8 cellular contexts compared by ENCODE assay signal in genomic region chr12:51025182-51025747, GRCh38. TPM values are rescaled to one million over a fixed set of nuclear protein-coding genes. Genes with fewer than 3 reads are reported as not detected.
DNase-seq lines count a peak whose midpoint lies in the region; ATAC-seq, FAIRE-seq and TF ChIP-seq lines count a peak whose summit lies in the region.

No MANE protein-coding gene starts in this region.

- no peaks in the 10 kb centered on the region for H3K9me3 Mint-ChIP-seq in activated CD8-positive, alpha-beta memory T cell treated with anti-CD3 and anti-CD28 coated beads, Interleukin-2, amount 10 ng/mL, durations not matched to agents 7 days and 5 days (ENCODE audit: low read depth)
- H3K9me3 Mint-ChIP-seq in activated naive CD4-positive, alpha-beta T cell treated with anti-CD3 and anti-CD28 coated beads, Interleukin-2, amount 50 U/mL, for 72 hours = no peaks in the 10 kb centered on the region

- peaks cover 51% of the 10 kb centered on the region for H3K4me1 Mint-ChIP-seq in activated CD8-positive, alpha-beta memory T cell treated with anti-CD3 and anti-CD28 coated beads, Interleukin-2, amount 10 ng/mL, durations not matched to agents 7 days and 5 days

- no peak for FAIRE-seq in keratinocyte (lab: Jason Lieb, UNC)

- dilution Hi-C loops in keratinocyte (cut with MboI; ENCODE audit: extremely low pct_ligation_motif_present, low sequenced_read_pairs) = no loop called here

- H3K27ac Mint-ChIP-seq in activated CD8-positive, alpha-beta memory T cell treated with anti-CD3 and anti-CD28 coated beads, Interleukin-2, amount 10 ng/mL, durations not matched to agents 7 days and 5 days = peak overlapping the region; percentile 90
- peak overlapping the region; percentile 96 to 99 for H3K27ac Mint-ChIP-seq in activated naive CD4-positive, alpha-beta T cell treated with anti-CD3 and anti-CD28 coated beads, Interleukin-2, amount 50 U/mL, for 72 hours

- 22 to 23% methylated on average over 5 of the region's 5 CpGs for WGBS in thyroid gland, 2 donors

- TF ChIP-seq CTCF in keratinocyte (optimal IDR thresholded peaks at IDR 0.05 in 1 of 3, IDR thresholded peaks at IDR 0.05 in 1 of 3, conservative IDR thresholded peaks at IDR 0.05 in 1 of 3; ENCODE audit: extremely low read depth in 1 of 3, insufficient read depth in 2 of 3, low read length in 3 of 3) = no peak
- TF ChIP-seq CTCF in thyroid gland (IDR thresholded peaks at IDR 0.05) = no peak

- H3K9me3 ChIP-seq in keratinocyte (ENCODE audit: control insufficient read depth, low read depth, low read length) (no peaks in the 10 kb centered on the region), thyroid gland (no peaks in the 10 kb centered on the region)

- no peaks in the 10 kb centered on the region for H3K36me3 Mint-ChIP-seq in activated CD8-positive, alpha-beta memory T cell treated with anti-CD3 and anti-CD28 coated beads, Interleukin-2, amount 10 ng/mL, durations not matched to agents 7 days and 5 days
- H3K36me3 Mint-ChIP-seq in activated naive CD4-positive, alpha-beta T cell treated with anti-CD3 and anti-CD28 coated beads, Interleukin-2, amount 50 U/mL, for 72 hours = no peaks in the 10 kb centered on the region

- peak overlapping the region; percentile 93 for H3K4me2 ChIP-seq in keratinocyte (ENCODE audit: control insufficient read depth, extremely low read depth, insufficient read depth, low read depth, low read length)

- peaks cover 26% of the 10 kb centered on the region for H3K4me1 ChIP-seq in keratinocyte (ENCODE audit: control insufficient read depth, extremely low read depth, insufficient read depth, low read length)
- H3K4me1 ChIP-seq in thyroid gland = peaks cover 21 to 48% of the 10 kb centered on the region in 2 donors

- H3K27ac ChIP-seq in keratinocyte (ENCODE audit: control insufficient read depth, insufficient read depth, low read length) (peak overlapping the region; percentile 75), thyroid gland (peak overlapping the region; percentile 92 to 99 (median 97))

- ATAC-seq in activated CD8-positive, alpha-beta memory T cell treated with anti-CD3 and anti-CD28 coated beads, Interleukin-2, amount 10 ng/mL, durations not matched to agents 7 days and 5 days = no peak
- ATAC-seq in activated naive CD4-positive, alpha-beta T cell treated with anti-CD3 and anti-CD28 coated beads, Interleukin-2, amount 50 U/mL, for 72 hours = no peak

- DNase-seq in activated CD8-positive, alpha-beta memory T cell treated with anti-CD3 and anti-CD28 coated beads, Interleukin-2, amount 10 ng/mL, durations not matched to agents 7 days and 5 days = no peak
- no peak for DNase-seq in activated CD8-positive, alpha-beta memory T cell treated with anti-CD3 and anti-CD28 coated beads for 24 hours
- DNase-seq in activated naive CD4-positive, alpha-beta T cell treated with anti-CD3 and anti-CD28 coated beads, Interleukin-2, amount 50 U/mL, for 72 hours (ENCODE audit: low spot score in 2 of 2) = no peak
- DNase-seq in keratinocyte (ENCODE audit: low read depth, low spot score) (no peak), thyroid gland (no peak), GM19238 (ENCODE audit: insufficient read length, low spot score) (no peak), H4 (ENCODE audit: low spot score) (no peak)
- DNase-seq in activated effector memory CD4-positive, alpha-beta T cell treated with anti-CD3 and anti-CD28 coated beads, Interleukin-2, amount 50 U/mL, for 16 hours = no peak

- TF ChIP-seq POLR2A in thyroid gland (IDR thresholded peaks at IDR 0.05) = no peak

- intact Hi-C loops in thyroid gland (cut with DNase I) = loop anchor here (5.0 kb wide), 1 partner anchor 103 kb away; no protein-coding TSS in a partner anchor

- peaks cover 46% of the 10 kb centered on the region for H3K79me2 ChIP-seq in keratinocyte (ENCODE audit: control insufficient read depth, insufficient read depth, low read length)

- H3K27me3 ChIP-seq in keratinocyte (ENCODE audit: control insufficient read depth, extremely low read depth, insufficient read depth, low read length) (no peaks in the 10 kb centered on the region), thyroid gland (no peaks in the 10 kb centered on the region)

- H4K20me1 ChIP-seq in keratinocyte (ENCODE audit: control insufficient read depth, extremely low read depth, insufficient read depth, low read length) = no peaks in the 10 kb centered on the region

- peak overlapping the region; percentile 61 to 81 (median 65) for H3K4me3 ChIP-seq in keratinocyte (ENCODE audit: control insufficient read depth in 2 of 3, extremely low read depth in 1 of 3, insufficient read depth in 2 of 3, low read depth in 1 of 3, low read length in 3 of 3)
- peak overlapping the region; percentile 28 to 82 (median 33) for H3K4me3 ChIP-seq in thyroid gland (replicated peaks in 1 of 3)

- CTCF ChIA-PET in activated CD8-positive, alpha-beta memory T cell treated with anti-CD3 and anti-CD28 coated beads, Interleukin-2, amount 10 ng/mL, durations not matched to agents 7 days and 5 days (lab: Charles Lee) = interaction anchor here (0.8 to 4.6 kb wide), 7 partner anchors 100 to 316 kb away, joined by 3 to 46 read pairs (median 3); partner anchors contain the start of gene ATF1

- peak overlapping the region; percentile 87 for H3K4me3 Mint-ChIP-seq in activated CD8-positive, alpha-beta memory T cell treated with anti-CD3 and anti-CD28 coated beads, Interleukin-2, amount 10 ng/mL, durations not matched to agents 7 days and 5 days

- peak overlapping the region; percentile 93 for H2AFZ ChIP-seq in keratinocyte (ENCODE audit: control insufficient read depth, low read length)

- H3K36me3 ChIP-seq in keratinocyte (ENCODE audit: control insufficient read depth in 2 of 2, extremely low read depth in 1 of 2, insufficient read depth in 2 of 2, low read length in 2 of 2) (no peaks in the 10 kb centered on the region), thyroid gland (no peaks in the 10 kb centered on the region)

- H3K9me1 ChIP-seq in keratinocyte (ENCODE audit: control insufficient read depth, extremely low read depth, insufficient read depth, low read length) = no peaks in the 10 kb centered on the region

- H3K27me3 Mint-ChIP-seq in activated CD8-positive, alpha-beta memory T cell treated with anti-CD3 and anti-CD28 coated beads, Interleukin-2, amount 10 ng/mL, durations not matched to agents 7 days and 5 days = peaks cover 6% of the 10 kb centered on the region

- H3K9ac ChIP-seq in keratinocyte (ENCODE audit: control insufficient read depth, extremely low read depth, insufficient read depth, low read length) = peak overlapping the region; percentile 90

RNA-seq across cellular contexts. Expression of gene SLC11A2, which starts 0.9 kb away (rescaled TPM):
- 10 to 100 TPM; 38.2 to 42.3 TPM for total RNA-seq in activated CD8-positive, alpha-beta memory T cell treated with anti-CD3 and anti-CD28 coated beads, Interleukin-2, amount 10 ng/mL, durations not matched to agents 7 days and 5 days
- 10 to 100 TPM; 34.4 to 38.4 TPM for total RNA-seq in activated naive CD4-positive, alpha-beta T cell treated with anti-CD3 and anti-CD28 coated beads, Interleukin-2, amount 50 U/mL, for 72 hours
- polyA plus RNA-seq in keratinocyte = 26.7 to 38.9 TPM (median 37.5 TPM) in 3 replicates
- polyA plus RNA-seq in keratinocyte (2011; ENCODE audit: low read depth) = 7.2 TPM
- 12.9 and 20.8 TPM in 2 replicates for polyA plus RNA-seq in keratinocyte (2011; cell fraction: cytosol; rRNA removed)
- polyA plus RNA-seq in keratinocyte (2011; cell fraction: nucleus; rRNA removed) = 67.5 and 79.5 TPM in 2 replicates
- polyA plus RNA-seq in keratinocyte (2012; ENCODE audit: low replicate concordance) = 17.0 and 22.6 TPM in 2 replicates
- 56.7 to 72.8 TPM (median 65.2 TPM) in 3 replicates for polyA minus RNA-seq in keratinocyte
- 22.1 TPM for polyA minus RNA-seq in keratinocyte (2011; cell fraction: cytosol; rRNA and poly(A)+ RNA removed)
- polyA minus RNA-seq in keratinocyte (2011; cell fraction: nucleus; rRNA and poly(A)+ RNA removed) = 62.5 and 92.1 TPM in 2 replicates
- 100 to 1,000 TPM; 100 to 163 (median 140) TPM for total RNA-seq in thyroid gland
- 19.9 and 21.5 TPM in 2 replicates for total RNA-seq in H4 (2014; rRNA removed; shearing (Covaris generic))

RNA-seq across cellular contexts. Expression of gene LETMD1, which starts 22.9 kb away (rescaled TPM):
- 10 to 100 TPM; 76.7 to 80.8 TPM for total RNA-seq in activated CD8-positive, alpha-beta memory T cell treated with anti-CD3 and anti-CD28 coated beads, Interleukin-2, amount 10 ng/mL, durations not matched to agents 7 days and 5 days
- 100 to 1,000 TPM in 1 of 2 donors, 10 to 100 TPM in 1; 91.0 to 124 TPM for total RNA-seq in activated naive CD4-positive, alpha-beta T cell treated with anti-CD3 and anti-CD28 coated beads, Interleukin-2, amount 50 U/mL, for 72 hours
- polyA plus RNA-seq in keratinocyte = 36.1 to 51.1 TPM (median 50.6 TPM) in 3 replicates
- 43.4 TPM for polyA plus RNA-seq in keratinocyte (2011; ENCODE audit: low read depth)
- 25.7 and 37.4 TPM in 2 replicates for polyA plus RNA-seq in keratinocyte (2011; cell fraction: cytosol; rRNA removed)
- polyA plus RNA-seq in keratinocyte (2011; cell fraction: nucleus; rRNA removed) = 104 and 111 TPM in 2 replicates
- 19.9 and 55.4 TPM in 2 replicates for polyA plus RNA-seq in keratinocyte (2012; ENCODE audit: low replicate concordance)
- polyA minus RNA-seq in keratinocyte = 15.6 to 49.8 TPM (median 40.8 TPM) in 3 replicates
- 11.3 TPM for polyA minus RNA-seq in keratinocyte (2011; cell fraction: cytosol; rRNA and poly(A)+ RNA removed)
- polyA minus RNA-seq in keratinocyte (2011; cell fraction: nucleus; rRNA and poly(A)+ RNA removed) = 20.6 and 31.3 TPM in 2 replicates
- total RNA-seq in thyroid gland = 100 to 1,000 TPM in 2 of 4 donors, 10 to 100 TPM in 2; 62.9 to 106 (median 86.7) TPM
- 20.2 and 32.1 TPM in 2 replicates for total RNA-seq in H4 (2014; rRNA removed; shearing (Covaris generic))

RNA-seq across cellular contexts. Expression of gene CSRNP2, which starts 58.1 kb away (rescaled TPM):
- 10 to 100 TPM; 17.7 to 20.4 TPM for total RNA-seq in activated CD8-positive, alpha-beta memory T cell treated with anti-CD3 and anti-CD28 coated beads, Interleukin-2, amount 10 ng/mL, durations not matched to agents 7 days and 5 days
- total RNA-seq in activated naive CD4-positive, alpha-beta T cell treated with anti-CD3 and anti-CD28 coated beads, Interleukin-2, amount 50 U/mL, for 72 hours = 10 to 100 TPM; 12.0 to 15.0 TPM
- polyA plus RNA-seq in keratinocyte = 17.5 to 19.2 TPM (median 18.4 TPM) in 3 replicates
- polyA plus RNA-seq in keratinocyte (2011; ENCODE audit: low read depth) = 10.5 TPM
- polyA plus RNA-seq in keratinocyte (2011; cell fraction: cytosol; rRNA removed) = 13.8 and 18.0 TPM in 2 replicates
- polyA plus RNA-seq in keratinocyte (2011; cell fraction: nucleus; rRNA removed) = 37.1 TPM in 2 replicates
- 11.7 and 15.9 TPM in 2 replicates for polyA plus RNA-seq in keratinocyte (2012; ENCODE audit: low replicate concordance)
- 13.8 to 18.9 TPM (median 18.1 TPM) in 3 replicates for polyA minus RNA-seq in keratinocyte
- 13.8 TPM for polyA minus RNA-seq in keratinocyte (2011; cell fraction: cytosol; rRNA and poly(A)+ RNA removed)
- 15.4 and 26.0 TPM in 2 replicates for polyA minus RNA-seq in keratinocyte (2011; cell fraction: nucleus; rRNA and poly(A)+ RNA removed)
- total RNA-seq in thyroid gland = 10 to 100 TPM; 21.3 to 35.8 (median 28.9) TPM
- total RNA-seq in H4 (2014; rRNA removed; shearing (Covaris generic)) = 7.3 and 10.3 TPM in 2 replicates
